9 cellular contexts compared by ENCODE assay signal in the genomic region with DNA sequence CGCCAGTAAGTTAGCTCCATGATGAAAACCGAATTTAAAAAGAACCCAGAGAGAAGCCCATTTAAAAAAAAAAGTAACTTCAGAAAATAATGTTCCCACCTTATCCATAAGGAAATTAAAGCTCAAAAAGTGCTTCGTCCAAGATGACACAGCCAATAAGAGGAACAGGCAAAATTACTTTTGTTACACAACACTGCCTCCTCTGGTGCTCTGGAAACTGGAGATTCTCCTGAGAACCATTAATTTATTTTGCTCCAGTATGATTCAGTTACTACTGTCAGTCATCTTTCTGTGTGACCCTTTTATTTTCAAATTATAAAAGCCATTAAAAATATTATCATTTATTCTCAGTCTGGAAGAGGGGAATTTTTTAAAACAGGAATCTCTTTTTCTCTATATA. TPM values are rescaled to one million over a fixed set of nuclear protein-coding genes. Genes with fewer than 3 reads are reported as not detected.
A peak's percentile ranks its signal among the peaks of the same experiment; 100 is the strongest.
DNase-seq lines count a peak whose midpoint lies in the region; ATAC-seq, FAIRE-seq and TF ChIP-seq lines count a peak whose summit lies in the region.
"Had no signal": no experiment of that assay in that cellular context is flagged by ENCODE, and none has a peak within 500 bp of the region (broad histone marks: within the 10 kb centered on the region; RNA-seq: fewer than 3 reads in every experiment).

No MANE protein-coding gene starts in this region.

- no peaks in the 10 kb centered on the region for H3K9me3 ChIP-seq in RWPE2 (ENCODE audit: severe bottlenecking)

- peaks cover 21% of the 10 kb centered on the region for H3K36me3 Mint-ChIP-seq in GM23338 (ENCODE audit: low read depth)

- no peak for FAIRE-seq in frontal cortex (lab: Jason Lieb, UNC)

- H4K20me1 ChIP-seq in GM23338 (replicated peaks; ENCODE audit: insufficient read depth), result no peaks in the 10 kb centered on the region

- H3K4me1 ChIP-seq in GM23338 (ENCODE audit: insufficient read depth) (peaks cover 7% of the 10 kb centered on the region), RWPE2 (ENCODE audit: insufficient read depth, poor library complexity, severe bottlenecking) (peaks cover 6% of the 10 kb centered on the region)

- H3K27me3 ChIP-seq in GM23338 (ENCODE audit: insufficient read depth) (peaks cover 8% of the 10 kb centered on the region), RWPE2 (ENCODE audit: insufficient read depth, poor library complexity, severe bottlenecking) (no peaks in the 10 kb centered on the region)

- H2AFZ ChIP-seq in GM23338, result no peak overlapping the region

- no peak overlapping the region for H3K4me3 ChIP-seq in AG04449 (ENCODE audit: low read depth, low read length)
- H3K4me3 ChIP-seq in GM23338, result no peak overlapping the region
- H3K4me3 ChIP-seq in RWPE2 (ENCODE audit: severe bottlenecking), result no peak overlapping the region

- H3K4me2 ChIP-seq in GM23338, result no peak overlapping the region

- TF ChIP-seq CTCF in AG04449 (IDR thresholded peaks at IDR 0.05; ENCODE audit: insufficient read depth, low read length, missing control alignments), result peak; percentile 43
- TF ChIP-seq CTCF in GM23338 (conservative IDR thresholded peaks at IDR 0.05; ENCODE audit: low read depth in 2 of 2), result peak; percentile 58 to 59
- TF ChIP-seq CTCF in RWPE2 (IDR thresholded peaks at IDR 0.05; ENCODE audit: poor library complexity, severe bottlenecking), result peak; percentile 53

- POLR2A ChIA-PET in AG04449 (lab: Yijun Ruan, JAX), result interaction anchor here (0.5 to 1.0 kb wide), 2 partner anchors 246 to 263 kb away, joined by 3 read pairs; no protein-coding TSS in a partner anchor

- H3K36me3 ChIP-seq in GM23338 (ENCODE audit: insufficient read depth), result no peaks in the 10 kb centered on the region
- H3K36me3 ChIP-seq in RWPE2 (ENCODE audit: low read depth), result no peaks in the 10 kb centered on the region

- no peak for DNase-seq in AG04449 (ENCODE audit: low read depth, low spot score)
- DNase-seq in GM23338 (ENCODE audit: low spot score), result peak; percentile 48
- DNase-seq in RWPE2 (ENCODE audit: low spot score), result no peak
- DNase-seq in frontal cortex (ENCODE audit: low spot score in 2 of 2), result peak; percentile 34 to 39
- DNase-seq in activated effector memory CD4-positive, alpha-beta T cell treated with anti-CD3 and anti-CD28 coated beads, Interleukin-2, amount 50 U/mL, for 16 hours, result no peak
- DNase-seq: stimulated activated naive B cell treated with anti-CD40 and anti-IgM and Interleukin-4, amounts not matched to agents 10 μg/mL and 1 μg/mL and 100 μg/mL, for 72 hours had no signal

- peaks cover 26% of the 10 kb centered on the region for H3K9me3 Mint-ChIP-seq in GM23338

- no peak overlapping the region for H3K27ac Mint-ChIP-seq in GM23338
- H3K27ac Mint-ChIP-seq: stimulated activated naive B cell treated with anti-CD40 and anti-IgM and Interleukin-4, amounts not matched to agents 10 μg/mL and 1 μg/mL and 100 μg/mL, for 72 hours had no signal

- H3K79me2 ChIP-seq in GM23338 (replicated peaks; ENCODE audit: insufficient read depth), result peaks cover 3% of the 10 kb centered on the region; the same call in 1 of the 2 replicates

- ATAC-seq in GM23338 (no peak), RWPE2 (ENCODE audit: low read depth) (no peak), GM18511 (IDR thresholded peaks at IDR 0.05; ENCODE audit: unreplicated experiment) (no peak), HG03095 (IDR thresholded peaks at IDR 0.05; ENCODE audit: unreplicated experiment) (no peak), GM19397 (IDR thresholded peaks at IDR 0.05; ENCODE audit: unreplicated experiment) (no peak)
- ATAC-seq: stimulated activated naive B cell treated with anti-CD40 and anti-IgM and Interleukin-4, amounts not matched to agents 10 μg/mL and 1 μg/mL and 100 μg/mL, for 72 hours had no signal

- CTCF ChIA-PET in AG04449 (lab: Yijun Ruan, JAX), result interaction anchor here (0.7 to 15.8 kb wide), 24 partner anchors 8 to 294 kb away, joined by 3 to 181 read pairs (median 4); no protein-coding TSS in a partner anchor

- no peaks in the 10 kb centered on the region for H3F3A ChIP-seq in GM23338 (replicated peaks; ENCODE audit: low read depth)

- peaks cover 25% of the 10 kb centered on the region for H3K27me3 Mint-ChIP-seq in GM23338 (ENCODE audit: insufficient read depth, low read depth, poor library complexity)

- H3K9me2 ChIP-seq in GM23338 (ENCODE audit: insufficient read depth), result no peaks in the 10 kb centered on the region

- H3K4me3 Mint-ChIP-seq in GM23338, result no peak overlapping the region
- H3K4me3 Mint-ChIP-seq: stimulated activated naive B cell treated with anti-CD40 and anti-IgM and Interleukin-4, amounts not matched to agents 10 μg/mL and 1 μg/mL and 100 μg/mL, for 72 hours had no signal

- H3K4me1 Mint-ChIP-seq in GM23338, result peaks cover 25% of the 10 kb centered on the region

- no peak overlapping the region for H3K27ac ChIP-seq in GM23338 (ENCODE audit: low read depth)
- no peak overlapping the region for H3K27ac ChIP-seq in RWPE2 (ENCODE audit: poor library complexity, severe bottlenecking)

TF ChIP-seq in GM23338, 12 proteins besides CTCF, POLR2A, EP300 and RAD21:
- TF ChIP-seq JUNB (IDR thresholded peaks at IDR 0.05; ENCODE audit: unreplicated experiment) (no peak), ZNF331 (CRISPR knock-in tag; IDR thresholded peaks at IDR 0.05; ENCODE audit: low read depth) (no peak), NANOG (IDR thresholded peaks at IDR 0.05; ENCODE audit: borderline replicate concordance) (no peak)
TF ChIP-seq in GM23338: peak in this region for 0.

RNA-seq across cellular contexts. Expression of gene IFT27, which starts 2.0 kb away (rescaled TPM):
- total RNA-seq in GM23338 (2014; rRNA removed; shearing (Covaris generic)), result 20.3 and 28.5 TPM in 2 replicates
- polyA plus RNA-seq in GM23338 (2016; fragmentation: Nextera tagmentation; extraction: Ambion mirVana), result 63.5 and 67.7 TPM in 2 replicates
- total RNA-seq in frontal cortex, result 17.5 TPM

RNA-seq across cellular contexts. Expression of gene PVALB, which starts 42.9 kb away (rescaled TPM):
- not detected in 2 replicates for total RNA-seq in GM23338 (2014; rRNA removed; shearing (Covaris generic))
- 7.9 and 8.6 TPM in 2 replicates for polyA plus RNA-seq in GM23338 (2016; fragmentation: Nextera tagmentation; extraction: Ambion mirVana)
- total RNA-seq in frontal cortex, result not detected

Comparison
In these comparisons a context has a peak if more than half of its experiments do, and no peak if none do; other contexts are left out.
1. DNase-seq: peak in GM23338 (single experiment) and frontal cortex (2 of 2); none in AG04449 (single experiment), RWPE2 (single experiment) and activated effector memory CD4-positive, alpha-beta T cell treated with anti-CD3 and anti-CD28 coated beads, Interleukin-2, amount 50 U/mL, for 16 hours (single experiment).
2. Peak in every context shown above with its lines, with median percentiles within 50 percentile points of each other: CTCF ChIP-seq.